In the genomic region with DNA sequence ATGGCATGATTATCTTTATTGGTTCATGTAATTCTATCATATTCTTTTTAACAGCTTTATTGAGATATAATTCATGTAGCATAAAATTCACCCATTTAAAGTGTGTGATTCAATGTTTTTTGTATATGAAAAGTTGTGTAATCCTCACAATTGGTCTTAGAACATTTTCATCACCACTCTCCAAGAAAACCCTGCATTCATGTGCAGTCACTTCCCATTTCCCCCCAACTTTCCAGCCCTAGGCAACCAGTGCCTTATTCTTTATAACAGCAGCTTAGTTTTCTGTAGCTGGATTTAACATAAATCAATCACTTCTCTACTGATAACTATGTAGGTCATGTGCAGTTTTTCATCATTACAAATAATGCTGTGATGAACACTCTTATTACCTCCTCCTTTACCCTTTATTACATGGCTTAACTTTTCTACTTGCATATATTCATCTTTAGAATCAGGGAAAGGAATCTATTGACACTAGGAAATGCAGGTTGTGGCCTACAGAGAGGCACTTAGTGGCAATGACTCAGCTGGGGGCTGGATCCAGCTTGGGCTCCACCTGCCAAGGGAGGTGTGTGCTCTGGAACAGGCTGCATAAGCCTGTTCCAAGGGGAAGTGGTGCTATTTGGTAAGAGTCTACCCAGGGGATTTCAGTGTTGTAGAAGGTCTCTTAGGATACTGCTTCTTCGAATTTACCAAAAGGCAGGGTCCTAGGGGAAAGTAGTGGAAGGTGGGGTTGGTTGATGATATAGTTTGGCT, we compare ENCODE assay signal across 14 cellular contexts.
DNase-seq lines count a peak whose midpoint lies in the region; ATAC-seq and TF ChIP-seq lines count a peak whose summit lies in the region.
"Had no signal": no experiment of that assay in that cellular context is flagged by ENCODE, and none has a peak within 500 bp of the region (broad histone marks: within the 10 kb centered on the region; RNA-seq: fewer than 3 reads in every experiment).

No MANE protein-coding gene starts in this region.

- no peaks in the 10 kb centered on the region for H3K79me2 ChIP-seq in trophoblast cell (ENCODE audit: control insufficient read depth, insufficient read depth, low read length, poor library complexity)

- H2AFZ ChIP-seq in trophoblast cell (ENCODE audit: insufficient read depth, low read length, poor library complexity), result no peak overlapping the region

- no peak overlapping the region for H2AK5ac ChIP-seq in trophoblast cell (ENCODE audit: low read length)

- H3K27me3 ChIP-seq in foreskin keratinocyte (no peaks in the 10 kb centered on the region), trophoblast cell (ENCODE audit: insufficient read depth, low read length) (no peaks in the 10 kb centered on the region)
- H3K27me3 ChIP-seq: transverse colon had no signal

- POLR2A ChIA-PET in GM10248 (lab: Yijun Ruan, JAX), result no interaction called here

- H3K23ac ChIP-seq in trophoblast cell (ENCODE audit: low read length), result no peak overlapping the region

- no peak overlapping the region for H2BK12ac ChIP-seq in trophoblast cell (ENCODE audit: low read length)

- CTCF ChIA-PET in GM10248 (lab: Yijun Ruan, JAX), result interaction anchor here (1.9 kb wide), 1 partner anchor 8 kb away, joined by 4 read pairs; no protein-coding TSS in a partner anchor

- no CpG with 5 or more reads among the region's 1 CpG for WGBS in trophoblast cell (ENCODE audit: extremely low coverage, insufficient coverage, insufficient read length)

- no peak overlapping the region for H4K12ac ChIP-seq in trophoblast cell (ENCODE audit: low read depth, low read length)

- no peaks in the 10 kb centered on the region for H3K79me1 ChIP-seq in trophoblast cell (ENCODE audit: low read length)

- peak; percentile 88 for ATAC-seq in foreskin keratinocyte
- ATAC-seq in GM18868 (IDR thresholded peaks at IDR 0.05; ENCODE audit: unreplicated experiment), result no peak
- no peak for ATAC-seq in HG02970 (IDR thresholded peaks at IDR 0.05; ENCODE audit: low FRiP score, unreplicated experiment)

- no peak overlapping the region for H3K4me3 ChIP-seq in trophoblast cell (ENCODE audit: low read depth, low read length)
- H3K4me3 ChIP-seq: transverse colon had no signal

- no peak overlapping the region for H2BK5ac ChIP-seq in trophoblast cell (ENCODE audit: low read depth, low read length, poor library complexity)

- H2BK120ac ChIP-seq in trophoblast cell (ENCODE audit: insufficient read depth, low read length, poor library complexity), result no peak overlapping the region

- peaks cover 18% of the 10 kb centered on the region for H3K4me1 ChIP-seq in foreskin keratinocyte
- H3K4me1 ChIP-seq in trophoblast cell (ENCODE audit: control insufficient read depth in 1 of 2, insufficient read depth in 2 of 2, low read length in 2 of 2), result peaks cover 2% of the 10 kb centered on the region in 2 experiments
- H3K4me1 ChIP-seq: transverse colon had no signal

- H4K91ac ChIP-seq in trophoblast cell (ENCODE audit: low read depth, low read length), result no peak overlapping the region

- no peak overlapping the region for H4K8ac ChIP-seq in trophoblast cell (ENCODE audit: low read depth, low read length)

- no peak overlapping the region for H3K4me2 ChIP-seq in trophoblast cell (ENCODE audit: low read length)
- H3K4me2 ChIP-seq: KMS-11 had no signal

- no peak overlapping the region for H3K4ac ChIP-seq in trophoblast cell (ENCODE audit: low read depth, low read length)

- H3K14ac ChIP-seq in trophoblast cell (ENCODE audit: low read length), result no peak overlapping the region

- H3K9me3 ChIP-seq in trophoblast cell (ENCODE audit: insufficient read depth, low read depth, low read length), result no peaks in the 10 kb centered on the region
- H3K9me3 ChIP-seq: transverse colon had no signal

- no peak overlapping the region for H3K27ac ChIP-seq in foreskin keratinocyte
- H3K27ac ChIP-seq in trophoblast cell (ENCODE audit: low read depth, low read length), result no peak overlapping the region
- H3K27ac ChIP-seq: KMS-11, transverse colon had no signal

- DNase-seq in DMS79 treated with DMSO at 0.1 percent for 48 hours (lab: John Stamatoyannopoulos, UW), result peak; percentile 8
- no peak for DNase-seq in DMS79 (lab: John Stamatoyannopoulos, UW)
- peak; percentile 26 for DNase-seq in SHP77 treated with DMSO at 0.1 percent for 48 hours (lab: John Stamatoyannopoulos, UW)
- DNase-seq in foreskin keratinocyte, result peak; percentile 35 to 63
- peak; percentile 21 to 37 for DNase-seq in trophoblast cell
- no peak for DNase-seq in GM10248 (ENCODE audit: extremely low spot score)
- DNase-seq: 8988T; activated CD4-positive, CD25-positive, alpha-beta regulatory T cell treated with anti-CD3 and anti-CD28 coated beads, Interleukin-2, amount 50 U/mL, for 72 hours; NCI-H2107; stimulated activated CD8-positive, alpha-beta memory T cell treated with anti-CD3 and anti-CD28 coated beads, Interleukin-4, amount 100 ng/mL, for 48 hours; transverse colon had no signal

- H3K18ac ChIP-seq in trophoblast cell (ENCODE audit: low read length), result no peak overlapping the region

- TF ChIP-seq CTCF in foreskin keratinocyte (conservative IDR thresholded peaks at IDR 0.05), result no peak
- TF ChIP-seq CTCF in GM10248 (IDR thresholded peaks at IDR 0.05; ENCODE audit: control extremely low read depth, extremely low read depth, low read depth, missing control alignments), result no peak

- H3K36me3 ChIP-seq in trophoblast cell (ENCODE audit: control insufficient read depth in 1 of 2, insufficient read depth in 2 of 2, low read length in 2 of 2), result no peaks in the 10 kb centered on the region
- H3K36me3 ChIP-seq: transverse colon had no signal

- H3K9ac ChIP-seq in trophoblast cell (ENCODE audit: low read length), result no peak overlapping the region
- H3K9ac ChIP-seq: KMS-11 had no signal

Comparison
In these comparisons a context has a peak if more than half of its experiments do, and no peak if none do; other contexts are left out.
1. DNase-seq: peak in DMS79 treated with DMSO at 0.1 percent for 48 hours (single experiment), SHP77 treated with DMSO at 0.1 percent for 48 hours (single experiment), foreskin keratinocyte (2 of 2) and trophoblast cell (2 of 2); none in DMS79 (single experiment) and GM10248 (single experiment).